In the genomic region with DNA sequence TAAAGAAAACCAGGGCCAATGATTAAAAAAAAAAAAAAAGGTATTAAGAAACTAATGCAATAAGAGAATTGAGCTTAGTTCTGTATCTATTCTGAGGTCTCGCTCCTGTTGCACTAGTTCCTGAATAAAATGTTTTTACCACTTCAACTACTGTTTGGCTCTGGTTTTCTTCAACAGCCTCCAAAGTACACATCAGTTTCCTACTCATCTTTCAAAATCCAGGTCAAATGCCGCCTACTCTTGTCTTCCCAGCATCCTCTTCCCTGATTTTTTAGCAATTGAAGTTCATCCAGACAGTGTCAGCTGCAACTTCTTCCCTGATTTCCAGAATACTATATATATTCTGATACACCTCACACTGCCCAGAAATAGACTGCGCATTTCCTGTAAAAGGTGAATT, we compare ENCODE assay signal across 1 cellular context.
TF ChIP-seq lines count a peak whose summit lies in the region.

No MANE protein-coding gene starts in this region.

TF ChIP-seq in GM12891, 5 proteins besides CTCF, POLR2A, EP300 and RAD21:
- TF ChIP-seq TAF1 (IDR thresholded peaks at IDR 0.05; ENCODE audit: low read depth, low read length) (no peak), PAX5 (IDR thresholded peaks at IDR 0.05; ENCODE audit: insufficient read depth, low read length, severe bottlenecking) (no peak), POU2F2 (IDR thresholded peaks at IDR 0.05; ENCODE audit: low read depth, low read length) (no peak), POLR2AphosphoS5 (IDR thresholded peaks at IDR 0.05; ENCODE audit: low read depth, low read length) (no peak), SPI1 (IDR thresholded peaks at IDR 0.05; ENCODE audit: low read depth, low read length) (no peak)
